ENCODE assay signal across 8 cellular contexts in the genomic region with DNA sequence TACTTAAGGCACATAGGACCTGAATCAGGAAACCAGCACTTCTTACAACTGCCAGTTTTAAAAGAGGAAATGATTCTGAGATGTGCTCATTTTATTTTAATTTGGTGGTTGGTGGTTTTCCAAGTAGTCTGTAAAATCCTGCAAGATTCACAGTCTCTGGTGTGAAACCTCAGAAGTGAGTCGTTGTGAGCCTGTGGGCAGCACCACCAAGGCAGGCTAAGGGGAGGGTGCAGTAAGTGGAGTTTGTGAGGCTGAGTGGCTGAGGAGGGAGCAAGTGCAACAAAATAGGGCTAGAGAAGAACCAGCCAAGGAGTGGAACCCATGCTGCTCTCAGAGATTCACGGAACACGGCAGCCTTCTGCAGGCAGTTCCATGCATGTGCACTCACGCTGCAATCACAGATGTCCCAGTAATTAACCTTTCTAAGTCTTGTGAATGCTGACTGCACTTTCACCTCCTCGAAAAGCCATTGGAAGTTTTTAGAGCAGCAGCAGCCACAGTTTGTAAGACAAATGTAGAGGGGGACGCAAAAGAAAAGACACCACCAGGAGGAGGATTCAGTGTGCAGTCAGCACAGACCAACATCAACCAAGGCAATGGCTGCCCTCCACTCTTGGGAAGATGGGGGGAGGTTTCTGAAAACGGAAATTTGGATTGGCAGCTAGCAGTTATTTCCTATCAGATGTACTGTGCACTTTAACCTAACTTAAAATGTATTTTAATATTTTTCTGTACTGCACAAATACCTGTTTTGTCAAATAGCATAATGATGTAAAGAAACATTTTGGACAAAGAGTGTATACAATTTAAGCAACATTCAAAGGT.
DNase-seq lines count a peak whose midpoint lies in the region; ATAC-seq lines count a peak whose summit lies in the region.

No MANE protein-coding gene starts in this region.

- no peaks in the 10 kb centered on the region for H3K9me3 ChIP-seq in KOPT-K1 (ENCODE audit: insufficient read depth, low read length, poor library complexity, severe bottlenecking)

- peak overlapping the region; percentile 88 for H3K27ac ChIP-seq in KOPT-K1 (ENCODE audit: low read depth, low read length, poor library complexity, severe bottlenecking)

- H3K36me3 ChIP-seq in KOPT-K1 (ENCODE audit: insufficient read depth, low read length): peaks cover 16% of the 10 kb centered on the region

- DNase-seq in GDM1 (lab: John Stamatoyannopoulos, UW): peak; percentile 51
- peak; percentile 12 to 36 (median 36) for DNase-seq in activated CD8-positive, alpha-beta memory T cell treated with anti-CD3 and anti-CD28 coated beads for 48 hours (ENCODE audit: low read depth in 2 of 3, low spot score in 2 of 3)
- peak; percentile 21 for DNase-seq in inferior parietal cortex (ENCODE audit: extremely low spot score)
- peak; percentile 41 for DNase-seq in stromal cell of bone marrow (ENCODE audit: low read depth)
- no peak for DNase-seq in NCI-H1694 (lab: John Stamatoyannopoulos, UW)
- DNase-seq in LoVo (ENCODE audit: low spot score): no peak

- peak; percentile 83 for ATAC-seq in GM21528 (IDR thresholded peaks at IDR 0.05; ENCODE audit: low FRiP score, unreplicated experiment)

Comparison
In these comparisons a context has a peak if more than half of its experiments do, and no peak if none do; other contexts are left out.
1. DNase-seq: peak in GDM1 (single experiment), activated CD8-positive, alpha-beta memory T cell treated with anti-CD3 and anti-CD28 coated beads for 48 hours (3 of 3), inferior parietal cortex (single experiment) and stromal cell of bone marrow (single experiment); none in NCI-H1694 (single experiment) and LoVo (single experiment).